18 cellular contexts compared by ENCODE assay signal in the genomic region with DNA sequence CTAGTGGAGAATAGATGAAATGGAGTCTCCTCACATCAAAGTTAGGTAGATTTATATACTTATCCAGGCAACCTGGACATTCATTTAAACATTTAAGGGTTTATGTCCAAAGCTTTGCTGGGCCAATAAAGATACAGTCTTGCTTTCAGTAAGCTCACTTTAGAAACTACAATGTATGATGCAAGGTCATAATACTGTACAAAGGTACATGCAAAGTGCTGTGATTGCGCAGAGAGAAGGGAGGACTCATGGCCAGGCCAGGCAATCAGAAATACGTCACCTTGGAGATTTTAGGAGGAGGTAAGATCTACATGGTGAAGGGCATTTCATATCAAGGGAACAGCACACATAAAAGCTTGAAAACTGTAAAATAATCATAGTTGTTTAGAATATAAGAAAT.
"Had no signal": no experiment of that assay in that cellular context is flagged by ENCODE, and none has a peak within 500 bp of the region (broad histone marks: within the 10 kb centered on the region; RNA-seq: fewer than 3 reads in every experiment).

No MANE protein-coding gene starts in this region.

- DNase-seq: cortex of kidney; dorsolateral prefrontal cortex; effector CD8-positive, alpha-beta T cell; heart right ventricle; islet precursor cell; left ventricle myocardium inferior; mesendoderm; naive thymus-derived CD4-positive, alpha-beta T cell; nephron progenitor cell; sigmoid colon; stimulated activated CD4-positive, alpha-beta T cell treated with anti-CD3 and anti-CD28 coated beads, Interleukin-2, amount 100 ng/mL, for 24 hours; stimulated activated CD4-positive, alpha-beta T cell treated with anti-CD3 and anti-CD28 coated beads, Interleukin-4, amount 100 ng/mL, for 4 hours; stimulated activated naive B cell treated with anti-CD40 and anti-IgM and Interleukin-4, amounts not matched to agents 10 μg/mL and 1 μg/mL and 100 μg/mL, for 72 hours; stimulated activated naive CD8-positive, alpha-beta T cell treated with anti-CD3 and anti-CD28 coated beads, Interleukin-15, amount 100 ng/mL, for 72 hours; testis had no signal

- H3K4me3 ChIP-seq: dorsolateral prefrontal cortex, heart right ventricle, left ventricle myocardium inferior, sigmoid colon, skin epidermis, testis, tibial nerve had no signal

- ATAC-seq: esophagus mucosa; naive thymus-derived CD4-positive, alpha-beta T cell; stimulated activated naive B cell treated with anti-CD40 and anti-IgM and Interleukin-4, amounts not matched to agents 10 μg/mL and 1 μg/mL and 100 μg/mL, for 72 hours; stimulated activated naive CD8-positive, alpha-beta T cell treated with anti-CD3 and anti-CD28 coated beads, Interleukin-15, amount 100 ng/mL, for 72 hours had no signal

- H3K27me3 Mint-ChIP-seq: stimulated activated naive B cell treated with anti-CD40 and anti-IgM and Interleukin-4, amounts not matched to agents 10 μg/mL and 1 μg/mL and 100 μg/mL, for 72 hours had no signal

- H3K4me3 Mint-ChIP-seq: naive thymus-derived CD4-positive, alpha-beta T cell; nephron progenitor cell; stimulated activated naive B cell treated with anti-CD40 and anti-IgM and Interleukin-4, amounts not matched to agents 10 μg/mL and 1 μg/mL and 100 μg/mL, for 72 hours; stimulated activated naive CD8-positive, alpha-beta T cell treated with anti-CD3 and anti-CD28 coated beads, Interleukin-15, amount 100 ng/mL, for 72 hours had no signal

- H3K27ac Mint-ChIP-seq: naive thymus-derived CD4-positive, alpha-beta T cell; nephron progenitor cell; stimulated activated naive B cell treated with anti-CD40 and anti-IgM and Interleukin-4, amounts not matched to agents 10 μg/mL and 1 μg/mL and 100 μg/mL, for 72 hours; stimulated activated naive CD8-positive, alpha-beta T cell treated with anti-CD3 and anti-CD28 coated beads, Interleukin-15, amount 100 ng/mL, for 72 hours had no signal

- H3K27me3 ChIP-seq: dorsolateral prefrontal cortex, heart right ventricle, sigmoid colon, testis, tibial nerve had no signal

- H3K9me3 ChIP-seq: heart right ventricle, left ventricle myocardium inferior, sigmoid colon, testis, tibial nerve had no signal

- H3K9me3 Mint-ChIP-seq: naive thymus-derived CD4-positive, alpha-beta T cell; nephron progenitor cell; stimulated activated naive B cell treated with anti-CD40 and anti-IgM and Interleukin-4, amounts not matched to agents 10 μg/mL and 1 μg/mL and 100 μg/mL, for 72 hours; stimulated activated naive CD8-positive, alpha-beta T cell treated with anti-CD3 and anti-CD28 coated beads, Interleukin-15, amount 100 ng/mL, for 72 hours had no signal

- H3K36me3 Mint-ChIP-seq: naive thymus-derived CD4-positive, alpha-beta T cell; stimulated activated naive B cell treated with anti-CD40 and anti-IgM and Interleukin-4, amounts not matched to agents 10 μg/mL and 1 μg/mL and 100 μg/mL, for 72 hours had no signal

- H3K27ac ChIP-seq: dorsolateral prefrontal cortex, heart right ventricle, left ventricle myocardium inferior, sigmoid colon, skin epidermis, testis, tibial nerve had no signal

- H3K4me1 ChIP-seq: sigmoid colon, testis had no signal

- H3K4me1 Mint-ChIP-seq: naive thymus-derived CD4-positive, alpha-beta T cell; stimulated activated naive B cell treated with anti-CD40 and anti-IgM and Interleukin-4, amounts not matched to agents 10 μg/mL and 1 μg/mL and 100 μg/mL, for 72 hours; stimulated activated naive CD8-positive, alpha-beta T cell treated with anti-CD3 and anti-CD28 coated beads, Interleukin-15, amount 100 ng/mL, for 72 hours had no signal

- H3K36me3 ChIP-seq: heart right ventricle, left ventricle myocardium inferior, sigmoid colon, tibial nerve had no signal
